Comparison of ENCODE assay signal across 9 cellular contexts in the genomic region with DNA sequence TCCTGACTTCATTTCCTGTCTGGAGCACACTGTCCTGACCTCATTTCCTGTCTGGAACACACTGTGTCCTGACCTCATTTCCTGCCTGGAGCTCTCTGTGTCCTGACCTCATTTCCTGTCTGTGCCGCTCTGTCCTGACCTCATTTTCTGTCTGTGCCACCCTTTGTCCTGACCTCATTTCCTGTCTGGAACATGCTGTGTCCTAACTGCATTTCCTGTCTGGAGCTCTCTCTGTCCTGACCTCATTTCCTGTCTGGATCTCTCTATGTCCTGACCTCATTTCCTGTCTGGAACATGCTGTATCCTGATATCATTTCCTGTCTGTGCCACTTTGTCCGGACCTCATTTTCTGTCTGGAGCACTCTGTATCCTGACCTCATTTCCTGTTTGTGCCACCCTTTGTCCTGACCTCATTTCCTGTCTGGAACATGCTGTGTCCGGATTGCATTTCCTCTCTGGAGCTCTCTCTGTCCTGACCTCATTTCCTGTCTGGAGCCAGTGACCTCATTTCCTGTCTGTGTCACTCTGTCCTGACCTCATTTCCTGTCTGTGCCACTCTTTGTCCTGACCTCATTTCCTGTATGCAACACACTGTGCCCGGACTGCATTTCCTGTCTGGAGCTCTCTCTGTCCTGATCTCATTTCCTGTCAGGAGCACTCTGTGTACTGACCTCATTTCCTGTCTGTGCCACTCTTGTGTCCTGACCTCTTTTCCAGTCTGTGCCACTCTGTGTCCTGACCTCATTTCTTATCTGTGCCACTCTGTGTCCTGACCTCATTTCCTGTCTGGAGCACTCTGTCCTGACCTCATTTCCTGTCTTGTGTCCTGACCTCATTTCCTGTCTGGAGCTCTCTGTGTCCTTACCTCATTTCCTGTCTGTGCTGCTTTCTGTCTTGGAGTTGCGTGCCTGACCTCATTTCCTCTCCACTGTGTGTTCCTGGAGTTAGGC. TPM values are rescaled to one million over a fixed set of nuclear protein-coding genes. Genes with fewer than 3 reads are reported as not detected.
A peak's percentile ranks its signal among the peaks of the same experiment; 100 is the strongest.
DNase-seq lines count a peak whose midpoint lies in the region; ATAC-seq and TF ChIP-seq lines count a peak whose summit lies in the region.
"Had no signal": no experiment of that assay in that cellular context is flagged by ENCODE, and none has a peak within 500 bp of the region (broad histone marks: within the 10 kb centered on the region; RNA-seq: fewer than 3 reads in every experiment).

No MANE protein-coding gene starts in this region.

- no peaks in the 10 kb centered on the region for H3K4me1 ChIP-seq in endodermal cell (ENCODE audit: control insufficient read depth, insufficient read depth, low read length)

- no peak overlapping the region for H3K4me3 Mint-ChIP-seq in activated CD4-positive, alpha-beta memory T cell treated with anti-CD3 and anti-CD28 coated beads, Interleukin-2, amount 10 ng/mL, durations not matched to agents 7 days and 5 days
- H3K4me3 Mint-ChIP-seq in endodermal cell: no peak overlapping the region

- peaks cover 53% of the 10 kb centered on the region for H3K36me3 Mint-ChIP-seq in activated CD4-positive, alpha-beta memory T cell treated with anti-CD3 and anti-CD28 coated beads, Interleukin-2, amount 10 ng/mL, durations not matched to agents 7 days and 5 days (ENCODE audit: low read depth)
- H3K36me3 Mint-ChIP-seq in endodermal cell (ENCODE audit: low read depth): peaks cover 3% of the 10 kb centered on the region

- H3K27me3 Mint-ChIP-seq in activated CD4-positive, alpha-beta memory T cell treated with anti-CD3 and anti-CD28 coated beads, Interleukin-2, amount 10 ng/mL, durations not matched to agents 7 days and 5 days: no peaks in the 10 kb centered on the region
- H3K27me3 Mint-ChIP-seq in endodermal cell (ENCODE audit: insufficient read depth): no peaks in the 10 kb centered on the region

- H3K27me3 ChIP-seq in endodermal cell (ENCODE audit: control insufficient read depth, insufficient read depth, low read length, poor library complexity, severe bottlenecking): no peaks in the 10 kb centered on the region
- H3K27me3 ChIP-seq: pancreas had no signal

- peaks cover 42% of the 10 kb centered on the region for H3K4me1 Mint-ChIP-seq in activated CD4-positive, alpha-beta memory T cell treated with anti-CD3 and anti-CD28 coated beads, Interleukin-2, amount 10 ng/mL, durations not matched to agents 7 days and 5 days
- H3K4me1 Mint-ChIP-seq in endodermal cell: peaks cover 16% of the 10 kb centered on the region

- DNase-seq in NCI-H226 (peak; percentile 73), endodermal cell (no peak), pulmonary artery endothelial cell (ENCODE audit: low read depth, low spot score) (peak; percentile 47), epidermal melanocyte (ENCODE audit: insufficient read length, low spot score) (no peak)
- DNase-seq in activated CD4-positive, alpha-beta memory T cell treated with anti-CD3 and anti-CD28 coated beads, Interleukin-2, amount 10 ng/mL, durations not matched to agents 7 days and 5 days: peak; percentile 83

- CTCF ChIA-PET in activated CD4-positive, alpha-beta memory T cell treated with anti-CD3 and anti-CD28 coated beads, Interleukin-2, amount 10 ng/mL, durations not matched to agents 7 days and 5 days (lab: Charles Lee): interaction anchor here (0.9 to 1.7 kb wide), 9 partner anchors 21 to 126 kb away, joined by 3 to 7 read pairs (median 4); partner anchors contain the start of gene FAAP20

- no peak overlapping the region for H3K9ac ChIP-seq in endodermal cell (ENCODE audit: extremely low read depth, low read length, poor library complexity, severe bottlenecking)

- 97% methylated on average over 5 of the region's 5 CpGs for WGBS in endodermal cell (ENCODE audit: insufficient coverage in 1 of 2, insufficient read length in 1 of 2), 2 experiments

- peaks cover 11% of the 10 kb centered on the region for H3K9me3 ChIP-seq in endodermal cell (ENCODE audit: control insufficient read depth, low read length)
- H3K9me3 ChIP-seq: pancreas had no signal

- POLR2A ChIA-PET in activated CD4-positive, alpha-beta memory T cell treated with anti-CD3 and anti-CD28 coated beads, Interleukin-2, amount 10 ng/mL, durations not matched to agents 7 days and 5 days (lab: Charles Lee): interaction anchor here (0.6 to 3.0 kb wide), 21 partner anchors 10 to 270 kb away, joined by 3 to 48 read pairs (median 4); partner anchors contain the start of genes FAAP20 and PANK4

- no peak overlapping the region for H3K4me3 ChIP-seq in endodermal cell (ENCODE audit: low read length)
- H3K4me3 ChIP-seq: pancreas had no signal

- peaks cover 27% of the 10 kb centered on the region for H3K9me3 Mint-ChIP-seq in activated CD4-positive, alpha-beta memory T cell treated with anti-CD3 and anti-CD28 coated beads, Interleukin-2, amount 10 ng/mL, durations not matched to agents 7 days and 5 days
- peaks cover 3% of the 10 kb centered on the region for H3K9me3 Mint-ChIP-seq in endodermal cell

- no peak overlapping the region for H3K27ac Mint-ChIP-seq in activated CD4-positive, alpha-beta memory T cell treated with anti-CD3 and anti-CD28 coated beads, Interleukin-2, amount 10 ng/mL, durations not matched to agents 7 days and 5 days
- no peak overlapping the region for H3K27ac Mint-ChIP-seq in endodermal cell

- H3K36me3 ChIP-seq in endodermal cell (ENCODE audit: control insufficient read depth, insufficient read depth, low read length): peaks cover 12% of the 10 kb centered on the region
- H3K36me3 ChIP-seq: pancreas had no signal

- no peak for TF ChIP-seq CTCF in C4-2B (conservative IDR thresholded peaks at IDR 0.05)
- TF ChIP-seq CTCF in endodermal cell (conservative IDR thresholded peaks at IDR 0.05): no peak

- ATAC-seq in GM21529 (IDR thresholded peaks at IDR 0.05; ENCODE audit: unreplicated experiment) (peak; percentile 57), GM21619 (IDR thresholded peaks at IDR 0.05; ENCODE audit: unreplicated experiment) (no peak)

- peak overlapping the region; percentile 8 for H3K27ac ChIP-seq in C4-2B
- peak overlapping the region; percentile 52 for H3K27ac ChIP-seq in endodermal cell (ENCODE audit: low read depth, low read length)

RNA-seq across cellular contexts. Expression of gene SKI, which starts 27.6 kb away (rescaled TPM):
- 10 to 100 TPM; 58.0 to 61.5 TPM for total RNA-seq in activated CD4-positive, alpha-beta memory T cell treated with anti-CD3 and anti-CD28 coated beads, Interleukin-2, amount 10 ng/mL, durations not matched to agents 7 days and 5 days
- total RNA-seq in endodermal cell: 10 to 100 TPM; 65.4 to 79.2 TPM
- 39.9 TPM for polyA plus RNA-seq in endodermal cell (2013, experiment 1 of 2)
- 37.7 TPM for polyA plus RNA-seq in endodermal cell (2013, experiment 2 of 2)
- total RNA-seq in pulmonary artery endothelial cell: 18.7 and 20.8 TPM in 2 replicates

Comparison
In these comparisons a context has a peak if more than half of its experiments do, and no peak if none do; other contexts are left out.
1. DNase-seq: peak in NCI-H226 (single experiment), activated CD4-positive, alpha-beta memory T cell treated with anti-CD3 and anti-CD28 coated beads, Interleukin-2, amount 10 ng/mL, durations not matched to agents 7 days and 5 days (single experiment) and pulmonary artery endothelial cell (single experiment); none in endodermal cell (single experiment) and epidermal melanocyte (single experiment).